ENCODE assay signal across 14 cellular contexts in genomic region chr1:36163426-36163825, GRCh38. TPM values are rescaled to one million over a fixed set of nuclear protein-coding genes. Genes with fewer than 3 reads are reported as not detected.
DNase-seq lines count a peak whose midpoint lies in the region; ATAC-seq and TF ChIP-seq lines count a peak whose summit lies in the region.
"Had no signal": no experiment of that assay in that cellular context is flagged by ENCODE, and none has a peak within 500 bp of the region (broad histone marks: within the 10 kb centered on the region; RNA-seq: fewer than 3 reads in every experiment).

No MANE protein-coding gene starts in this region.

- H3K36me3 ChIP-seq in heart left ventricle: peaks cover 0 to 24% (median 8%) of the 10 kb centered on the region in 9 donors
- H3K36me3 ChIP-seq in adipocyte (ENCODE audit: control insufficient read depth, insufficient read depth, low read length, severe bottlenecking): peaks cover 12% of the 10 kb centered on the region
- peaks cover 12% of the 10 kb centered on the region for H3K36me3 ChIP-seq in lower lobe of right lung
- H3K36me3 ChIP-seq in thyroid gland: no peaks in the 10 kb centered on the region

- TF ChIP-seq CTCF in heart left ventricle (IDR thresholded peaks at IDR 0.05) (no peak), lower lobe of right lung (IDR thresholded peaks at IDR 0.05) (no peak), thyroid gland (IDR thresholded peaks at IDR 0.05) (no peak)

- H3K27ac ChIP-seq in heart left ventricle (peak overlapping the region; percentile 4 to 100 (median 96)), right cardiac atrium (ENCODE audit: low read length) (no peak overlapping the region), lower lobe of right lung (peak overlapping the region; percentile 91), thyroid gland (peak overlapping the region; percentile 36 to 90 (median 84))
- H3K27ac ChIP-seq: brain microvascular endothelial cell had no signal

- H3K4me1 ChIP-seq in heart left ventricle: peaks cover 27 to 100% (median 87%) of the 10 kb centered on the region in 12 donors
- H3K4me1 ChIP-seq in right cardiac atrium (ENCODE audit: control insufficient read depth, insufficient read depth, low read length): peaks cover 38% of the 10 kb centered on the region
- H3K4me1 ChIP-seq in adipocyte (ENCODE audit: control insufficient read depth, insufficient read depth, low read length): peaks cover 78% of the 10 kb centered on the region
- peaks cover 93% of the 10 kb centered on the region for H3K4me1 ChIP-seq in lower lobe of right lung
- peaks cover 40 to 88% of the 10 kb centered on the region in 2 donors for H3K4me1 ChIP-seq in thyroid gland

- TF ChIP-seq POLR2A in heart left ventricle (IDR thresholded peaks at IDR 0.05) (no peak), thyroid gland (IDR thresholded peaks at IDR 0.05) (no peak)

- ATAC-seq in heart left ventricle: no peak
- no peak for ATAC-seq in right cardiac atrium
- peak in 1 of 2 donors; percentile 34 for ATAC-seq in lower lobe of right lung
- ATAC-seq in activated CD4-positive, CD25-positive, alpha-beta regulatory T cell treated with anti-CD3 and anti-CD28 coated beads, Interleukin-2, amount 50 U/mL, for 24 hours: no peak
- ATAC-seq in GM21825 (IDR thresholded peaks at IDR 0.05; ENCODE audit: unreplicated experiment): no peak

- H3K9ac ChIP-seq in adipocyte (ENCODE audit: low read length): peak overlapping the region; percentile 21

- H3K27me3 ChIP-seq in heart left ventricle (no peaks in the 10 kb centered on the region), right cardiac atrium (ENCODE audit: control insufficient read depth, insufficient read depth) (no peaks in the 10 kb centered on the region), adipocyte (replicated peaks; ENCODE audit: control insufficient read depth, insufficient read depth, low read length) (no peaks in the 10 kb centered on the region), lower lobe of right lung (ENCODE audit: low read depth) (no peaks in the 10 kb centered on the region), thyroid gland (no peaks in the 10 kb centered on the region)
- H3K27me3 ChIP-seq: brain microvascular endothelial cell had no signal

- intact Hi-C loops in heart left ventricle (cut with DNase I): no loop called here
- intact Hi-C loops in right cardiac atrium (cut with DNase I): no loop called here
- intact Hi-C loops in lower lobe of right lung (cut with DNase I): no loop called here
- intact Hi-C loops in thyroid gland (cut with DNase I): no loop called here

- H3K4me3 ChIP-seq in heart left ventricle (no peak overlapping the region), right cardiac atrium (ENCODE audit: low read length) (no peak overlapping the region), adipocyte (ENCODE audit: low read length) (no peak overlapping the region), lower lobe of right lung (no peak overlapping the region), thyroid gland (replicated peaks in 1 of 3) (no peak overlapping the region)

- no peak for DNase-seq in heart left ventricle
- no peak for DNase-seq in right cardiac atrium
- no peak for DNase-seq in adipocyte (ENCODE audit: low read depth)
- no peak for DNase-seq in lower lobe of right lung
- no peak for DNase-seq in thyroid gland
- no peak for DNase-seq in HuH-7.5 (ENCODE audit: low spot score)
- DNase-seq: brain microvascular endothelial cell; DMS79; GOT3; NCI-H1930; NCI-H526 treated with DMSO at 0.1 percent for 48 hours; stimulated activated CD4-positive, alpha-beta T cell treated with anti-CD3 and anti-CD28 coated beads, Interleukin-2, amount 100 ng/mL, for 48 hours had no signal

- no peaks in the 10 kb centered on the region for H3K9me3 ChIP-seq in heart left ventricle
- no peaks in the 10 kb centered on the region for H3K9me3 ChIP-seq in right cardiac atrium (ENCODE audit: control insufficient read depth, low read length)
- H3K9me3 ChIP-seq in adipocyte (ENCODE audit: control insufficient read depth, low read length): no peaks in the 10 kb centered on the region
- no peaks in the 10 kb centered on the region for H3K9me3 ChIP-seq in lower lobe of right lung
- H3K9me3 ChIP-seq in thyroid gland: no peaks in the 10 kb centered on the region

RNA-seq across cellular contexts. Expression of gene MAP7D1, which starts 7.5 kb away (rescaled TPM):
- total RNA-seq in heart left ventricle: 100 to 1,000 TPM; 249 to 706 (median 328) TPM
- polyA plus RNA-seq in heart left ventricle: 100 to 1,000 TPM; 236 to 331 TPM
- total RNA-seq in right cardiac atrium: 100 to 1,000 TPM; 285 to 403 (median 374) TPM
- 330 TPM for polyA plus RNA-seq in right cardiac atrium
- total RNA-seq in lower lobe of right lung: 120 TPM
- total RNA-seq in thyroid gland: 10 to 100 TPM; 63.6 to 75.0 (median 68.7) TPM

RNA-seq across cellular contexts. Expression of gene TRAPPC3, which starts 14.1 kb away (rescaled TPM):
- total RNA-seq in heart left ventricle (10 to 100 TPM; 45.3 to 77.2 (median 52.9) TPM), right cardiac atrium (10 to 100 TPM; 58.5 to 67.2 (median 64.0) TPM), lower lobe of right lung (60.3 TPM), thyroid gland (100 to 1,000 TPM; 101 to 156 (median 148) TPM)
- polyA plus RNA-seq in heart left ventricle (10 to 100 TPM; 40.8 to 89.6 TPM), right cardiac atrium (73.6 TPM)

RNA-seq across cellular contexts. Expression of gene COL8A2, which starts 38.4 kb away (rescaled TPM):
- 1 to 10 TPM in 5 of 9 donors, under 1 TPM in 4; 0.33 to 2.6 (median 1.1) TPM for total RNA-seq in heart left ventricle
- under 1 TPM; 0.34 to 0.53 TPM for polyA plus RNA-seq in heart left ventricle
- total RNA-seq in right cardiac atrium: 1 to 10 TPM; 2.7 to 4.1 (median 3.3) TPM
- 2.4 TPM for polyA plus RNA-seq in right cardiac atrium
- 24.4 TPM for total RNA-seq in lower lobe of right lung
- total RNA-seq in thyroid gland: 10 to 100 TPM in 2 of 4 donors, 1 to 10 TPM in 2; 5.7 to 13.7 (median 10.1) TPM
